1 cellular context compared by ENCODE assay signal in the genomic region with DNA sequence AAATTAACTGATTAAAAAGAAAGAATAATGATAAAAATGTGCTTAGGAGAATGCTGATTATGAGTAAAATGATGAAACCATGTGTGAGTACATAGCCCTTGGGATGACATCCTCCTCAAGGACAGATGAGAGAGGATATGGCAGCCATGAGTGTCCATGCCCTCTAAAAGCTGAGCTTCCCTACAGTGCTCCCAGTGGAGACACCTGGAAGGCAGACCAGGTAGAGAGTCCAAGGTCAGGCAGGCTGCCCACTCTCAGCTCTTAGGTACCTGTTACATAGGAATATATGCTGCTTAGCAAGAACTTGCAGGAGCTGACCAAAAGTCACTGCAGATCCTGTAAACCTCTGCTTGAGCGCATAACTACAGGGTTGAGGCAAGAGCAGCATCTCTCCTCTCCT.
TF ChIP-seq lines count a peak whose summit lies in the region.

No MANE protein-coding gene starts in this region.

TF ChIP-seq in IMR-90, 13 proteins besides CTCF, POLR2A, EP300 and RAD21 (continued from another document):
- no peak for TF ChIP-seq CEBPB (IDR thresholded peaks at IDR 0.05; ENCODE audit: low read depth, low read length)
- no peak for TF ChIP-seq RCOR1 (IDR thresholded peaks at IDR 0.05; ENCODE audit: insufficient replicate concordance, low read length)
- TF ChIP-seq RFX5 (IDR thresholded peaks at IDR 0.05; ENCODE audit: low read depth, low read length), result no peak
TF ChIP-seq in IMR-90: peak in this region for 0.
